ENCODE assay signal across 11 cellular contexts in genomic region chr6:107600936-107601335, GRCh38.
A peak's percentile ranks its signal among the peaks of the same experiment; 100 is the strongest.
DNase-seq lines count a peak whose midpoint lies in the region; TF ChIP-seq lines count a peak whose summit lies in the region.
"Had no signal": no experiment of that assay in that cellular context is flagged by ENCODE, and none has a peak within 500 bp of the region (broad histone marks: within the 10 kb centered on the region; RNA-seq: fewer than 3 reads in every experiment).

No MANE protein-coding gene starts in this region.

- TF ChIP-seq CTCF in AG09309 (IDR thresholded peaks at IDR 0.05; ENCODE audit: control insufficient read depth, insufficient read depth, low read depth, low read length, missing control alignments) (no peak), nephron (IDR thresholded peaks at IDR 0.05; ENCODE audit: unreplicated experiment in 3 of 3) (no peak), CD14-positive monocyte (IDR thresholded peaks at IDR 0.05) (no peak)

- intact Hi-C loops in CD14-positive monocyte (cut with micrococcal nuclease), result no loop called here

- DNase-seq in AG09309 (ENCODE audit: low read depth) (peak; percentile 16), NCI-H460 (ENCODE audit: extremely low read depth, low read depth) (peak; percentile 48), fibroblast of peridontal ligament (ENCODE audit: extremely low read depth) (peak; percentile 43), CD14-positive monocyte (ENCODE audit: low spot score) (no peak), NCI-H2171 treated with DMSO at 0.1 percent for 48 hours (lab: John Stamatoyannopoulos, UW) (no peak), NCI-H748 (lab: John Stamatoyannopoulos, UW; ENCODE audit: unreplicated experiment) (no peak)
- DNase-seq in activated CD4-positive, alpha-beta T cell treated with anti-CD3 and anti-CD28 coated beads, Interleukin-2, amount 50 U/mL, for 4 hours, result no peak
- DNase-seq: posterior cingulate gyrus; stimulated activated naive CD8-positive, alpha-beta T cell treated with anti-CD3 and anti-CD28 coated beads, Interleukin-15, Interleukin-2, amounts not matched to agents 100 U/mL and 50 U/mL, for 24 hours; T-helper 2 cell had no signal

- H3K27ac Mint-ChIP-seq in nephron, result peak overlapping the region; percentile 76 to 94 (median 90)
- no peak overlapping the region for H3K27ac Mint-ChIP-seq in CD14-positive monocyte

- H3K4me3 ChIP-seq in AG09309 (ENCODE audit: control insufficient read depth, low read depth, low read length), result no peak overlapping the region

- H3K27me3 Mint-ChIP-seq in nephron (ENCODE audit: low read depth) (no peaks in the 10 kb centered on the region), CD14-positive monocyte (ENCODE audit: low read depth in 3 of 3) (peaks cover 4 to 5% (median 5%) of the 10 kb centered on the region in 3 donors)

- H3K36me3 Mint-ChIP-seq in nephron (ENCODE audit: low read depth) (no peaks in the 10 kb centered on the region), CD14-positive monocyte (no peaks in the 10 kb centered on the region)

- no peaks in the 10 kb centered on the region for H3K9me3 Mint-ChIP-seq in nephron
- peaks cover 0 to 3% (median 0%) of the 10 kb centered on the region in 7 donors for H3K9me3 Mint-ChIP-seq in CD14-positive monocyte

- H3K4me3 Mint-ChIP-seq in nephron (peak overlapping the region in 1 of 3 experiments; percentile 41), CD14-positive monocyte (no peak overlapping the region)

- peaks cover 57% of the 10 kb centered on the region for H3K4me1 Mint-ChIP-seq in nephron
- H3K4me1 Mint-ChIP-seq in CD14-positive monocyte, result no peaks in the 10 kb centered on the region

Comparison
In these comparisons a context has a peak if more than half of its experiments do, and no peak if none do; other contexts are left out.
1. DNase-seq: peak in AG09309 (single experiment), NCI-H460 (single experiment) and fibroblast of peridontal ligament (single experiment); none in CD14-positive monocyte (single experiment), activated CD4-positive, alpha-beta T cell treated with anti-CD3 and anti-CD28 coated beads, Interleukin-2, amount 50 U/mL, for 4 hours (0 of 2), NCI-H2171 treated with DMSO at 0.1 percent for 48 hours (single experiment) and NCI-H748 (single experiment).
2. H3K27ac Mint-ChIP-seq: peak in nephron (3 of 3); none in CD14-positive monocyte (0 of 7).